In the genomic region with DNA sequence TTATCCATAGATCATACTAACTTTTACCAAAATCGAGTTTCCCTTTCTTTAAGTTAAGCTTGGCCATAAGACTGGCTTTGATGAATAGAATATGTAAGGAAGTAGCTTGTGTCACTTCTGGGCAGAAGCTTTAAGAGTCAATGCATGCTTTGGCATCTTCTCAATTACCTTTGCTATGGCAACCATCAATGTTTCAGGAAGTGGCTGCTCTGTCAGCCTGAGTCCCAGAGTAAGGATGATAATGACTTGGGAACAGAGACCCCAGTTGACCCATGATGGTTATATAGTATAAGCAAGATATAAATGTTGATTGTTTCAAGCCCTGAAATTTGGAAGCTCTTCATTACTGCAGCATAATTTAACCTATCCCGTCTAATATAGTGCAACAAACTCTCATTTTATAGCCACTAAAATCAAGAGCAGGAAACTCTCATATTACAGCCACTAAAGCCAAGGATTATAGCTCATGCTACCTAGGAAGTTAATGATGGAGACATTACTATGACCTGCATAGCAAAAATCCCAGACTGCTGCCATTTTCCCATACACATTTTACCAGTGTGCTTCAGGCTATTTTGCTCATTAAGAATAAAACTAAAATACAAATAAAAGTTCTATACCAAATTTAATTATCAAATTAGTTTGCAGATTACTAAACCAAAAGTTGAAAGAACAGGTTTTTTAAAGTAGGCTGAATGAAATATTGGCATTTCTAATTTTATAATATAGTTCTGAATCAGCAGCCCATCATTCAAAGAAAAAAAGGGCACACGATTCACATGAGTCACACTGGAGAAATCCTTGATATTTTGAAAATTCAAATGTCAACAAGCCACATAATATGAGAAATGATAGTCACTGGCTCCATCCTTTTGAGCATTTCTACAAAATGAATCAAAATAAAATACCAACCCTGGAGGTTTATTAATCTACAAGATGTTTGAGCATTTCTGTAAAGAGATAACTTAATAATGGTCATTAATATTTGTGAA, we compare ENCODE assay signal across 2 cellular contexts.
A peak's percentile ranks its signal among the peaks of the same experiment; 100 is the strongest.
TF ChIP-seq lines count a peak whose summit lies in the region.

No MANE protein-coding gene starts in this region.

TF ChIP-seq in HEK293, 187 proteins besides CTCF, POLR2A, EP300 and RAD21 (continued from another document):
- TF ChIP-seq, protein P1, sequence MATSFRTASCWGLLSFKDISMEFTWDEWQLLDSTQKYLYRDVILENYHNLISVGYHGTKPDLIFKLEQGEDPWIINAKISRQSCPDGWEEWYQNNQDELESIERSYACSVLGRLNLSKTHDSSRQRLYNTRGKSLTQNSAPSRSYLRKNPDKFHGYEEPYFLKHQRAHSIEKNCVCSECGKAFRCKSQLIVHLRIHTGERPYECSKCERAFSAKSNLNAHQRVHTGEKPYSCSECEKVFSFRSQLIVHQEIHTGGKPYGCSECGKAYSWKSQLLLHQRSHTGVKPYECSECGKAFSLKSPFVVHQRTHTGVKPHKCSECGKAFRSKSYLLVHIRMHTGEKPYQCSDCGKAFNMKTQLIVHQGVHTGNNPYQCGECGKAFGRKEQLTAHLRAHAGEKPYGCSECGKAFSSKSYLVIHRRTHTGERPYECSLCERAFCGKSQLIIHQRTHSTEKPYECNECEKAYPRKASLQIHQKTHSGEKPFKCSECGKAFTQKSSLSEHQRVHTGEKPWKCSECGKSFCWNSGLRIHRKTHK (tag by site-specific recombination; IDR thresholded peaks at IDR 0.05), result no peak
- TF ChIP-seq OSR2 (tag by site-specific recombination; IDR thresholded peaks at IDR 0.05), result peak; percentile 79
- TF ChIP-seq ZXDB (tag by site-specific recombination; IDR thresholded peaks at IDR 0.05), result no peak
- TF ChIP-seq, protein P2, sequence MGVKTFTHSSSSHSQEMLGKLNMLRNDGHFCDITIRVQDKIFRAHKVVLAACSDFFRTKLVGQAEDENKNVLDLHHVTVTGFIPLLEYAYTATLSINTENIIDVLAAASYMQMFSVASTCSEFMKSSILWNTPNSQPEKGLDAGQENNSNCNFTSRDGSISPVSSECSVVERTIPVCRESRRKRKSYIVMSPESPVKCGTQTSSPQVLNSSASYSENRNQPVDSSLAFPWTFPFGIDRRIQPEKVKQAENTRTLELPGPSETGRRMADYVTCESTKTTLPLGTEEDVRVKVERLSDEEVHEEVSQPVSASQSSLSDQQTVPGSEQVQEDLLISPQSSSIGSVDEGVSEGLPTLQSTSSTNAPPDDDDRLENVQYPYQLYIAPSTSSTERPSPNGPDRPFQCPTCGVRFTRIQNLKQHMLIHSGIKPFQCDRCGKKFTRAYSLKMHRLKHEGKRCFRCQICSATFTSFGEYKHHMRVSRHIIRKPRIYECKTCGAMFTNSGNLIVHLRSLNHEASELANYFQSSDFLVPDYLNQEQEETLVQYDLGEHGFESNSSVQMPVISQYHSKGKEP (tag by site-specific recombination; IDR thresholded peaks at IDR 0.05), result 0 out of 2 replicates have a peak, but pooled peaks have one; percentile 21
- TF ChIP-seq, protein P3, sequence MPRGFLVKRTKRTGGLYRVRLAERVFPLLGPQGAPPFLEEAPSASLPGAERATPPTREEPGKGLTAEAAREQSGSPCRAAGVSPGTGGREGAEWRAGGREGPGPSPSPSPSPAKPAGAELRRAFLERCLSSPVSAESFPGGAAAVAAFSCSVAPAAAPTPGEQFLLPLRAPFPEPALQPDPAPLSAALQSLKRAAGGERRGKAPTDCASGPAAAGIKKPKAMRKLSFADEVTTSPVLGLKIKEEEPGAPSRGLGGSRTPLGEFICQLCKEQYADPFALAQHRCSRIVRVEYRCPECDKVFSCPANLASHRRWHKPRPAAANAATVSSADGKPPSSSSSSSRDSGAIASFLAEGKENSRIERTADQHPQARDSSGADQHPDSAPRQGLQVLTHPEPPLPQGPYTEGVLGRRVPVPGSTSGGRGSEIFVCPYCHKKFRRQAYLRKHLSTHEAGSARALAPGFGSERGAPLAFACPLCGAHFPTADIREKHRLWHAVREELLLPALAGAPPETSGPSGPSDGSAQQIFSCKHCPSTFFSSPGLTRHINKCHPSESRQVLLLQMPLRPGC (tag by site-specific recombination; IDR thresholded peaks at IDR 0.05), result no peak
- peak; percentile 81 for TF ChIP-seq ZBTB17 (tag by site-specific recombination; IDR thresholded peaks at IDR 0.05)

TF ChIP-seq in SK-N-SH treated with all-trans-retinoic acid at 6 μM for 48 hours, 23 proteins besides CTCF, POLR2A, EP300 and RAD21 (continued from another document):
- TF ChIP-seq, protein P4, sequence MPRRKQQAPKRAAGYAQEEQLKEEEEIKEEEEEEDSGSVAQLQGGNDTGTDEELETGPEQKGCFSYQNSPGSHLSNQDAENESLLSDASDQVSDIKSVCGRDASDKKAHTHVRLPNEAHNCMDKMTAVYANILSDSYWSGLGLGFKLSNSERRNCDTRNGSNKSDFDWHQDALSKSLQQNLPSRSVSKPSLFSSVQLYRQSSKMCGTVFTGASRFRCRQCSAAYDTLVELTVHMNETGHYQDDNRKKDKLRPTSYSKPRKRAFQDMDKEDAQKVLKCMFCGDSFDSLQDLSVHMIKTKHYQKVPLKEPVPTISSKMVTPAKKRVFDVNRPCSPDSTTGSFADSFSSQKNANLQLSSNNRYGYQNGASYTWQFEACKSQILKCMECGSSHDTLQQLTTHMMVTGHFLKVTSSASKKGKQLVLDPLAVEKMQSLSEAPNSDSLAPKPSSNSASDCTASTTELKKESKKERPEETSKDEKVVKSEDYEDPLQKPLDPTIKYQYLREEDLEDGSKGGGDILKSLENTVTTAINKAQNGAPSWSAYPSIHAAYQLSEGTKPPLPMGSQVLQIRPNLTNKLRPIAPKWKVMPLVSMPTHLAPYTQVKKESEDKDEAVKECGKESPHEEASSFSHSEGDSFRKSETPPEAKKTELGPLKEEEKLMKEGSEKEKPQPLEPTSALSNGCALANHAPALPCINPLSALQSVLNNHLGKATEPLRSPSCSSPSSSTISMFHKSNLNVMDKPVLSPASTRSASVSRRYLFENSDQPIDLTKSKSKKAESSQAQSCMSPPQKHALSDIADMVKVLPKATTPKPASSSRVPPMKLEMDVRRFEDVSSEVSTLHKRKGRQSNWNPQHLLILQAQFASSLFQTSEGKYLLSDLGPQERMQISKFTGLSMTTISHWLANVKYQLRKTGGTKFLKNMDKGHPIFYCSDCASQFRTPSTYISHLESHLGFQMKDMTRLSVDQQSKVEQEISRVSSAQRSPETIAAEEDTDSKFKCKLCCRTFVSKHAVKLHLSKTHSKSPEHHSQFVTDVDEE (CRISPR knock-in tag; IDR thresholded peaks at IDR 0.05), result no peak
- no peak for TF ChIP-seq OSR1 (CRISPR knock-in tag; IDR thresholded peaks at IDR 0.05)
- no peak for TF ChIP-seq ZFP30 (CRISPR knock-in tag; IDR thresholded peaks at IDR 0.05)
- TF ChIP-seq RARB (CRISPR knock-in tag; IDR thresholded peaks at IDR 0.05), result no peak
- TF ChIP-seq ESRRG (CRISPR knock-in tag; IDR thresholded peaks at IDR 0.05), result no peak
- no peak for TF ChIP-seq PPARA (CRISPR knock-in tag; IDR thresholded peaks at IDR 0.05; ENCODE audit: borderline replicate concordance)
- no peak for TF ChIP-seq GLIS3 (CRISPR knock-in tag; IDR thresholded peaks at IDR 0.05)
- TF ChIP-seq ARNTL (CRISPR knock-in tag; IDR thresholded peaks at IDR 0.05; ENCODE audit: borderline replicate concordance, low read depth), result no peak
- TF ChIP-seq, protein P5, sequence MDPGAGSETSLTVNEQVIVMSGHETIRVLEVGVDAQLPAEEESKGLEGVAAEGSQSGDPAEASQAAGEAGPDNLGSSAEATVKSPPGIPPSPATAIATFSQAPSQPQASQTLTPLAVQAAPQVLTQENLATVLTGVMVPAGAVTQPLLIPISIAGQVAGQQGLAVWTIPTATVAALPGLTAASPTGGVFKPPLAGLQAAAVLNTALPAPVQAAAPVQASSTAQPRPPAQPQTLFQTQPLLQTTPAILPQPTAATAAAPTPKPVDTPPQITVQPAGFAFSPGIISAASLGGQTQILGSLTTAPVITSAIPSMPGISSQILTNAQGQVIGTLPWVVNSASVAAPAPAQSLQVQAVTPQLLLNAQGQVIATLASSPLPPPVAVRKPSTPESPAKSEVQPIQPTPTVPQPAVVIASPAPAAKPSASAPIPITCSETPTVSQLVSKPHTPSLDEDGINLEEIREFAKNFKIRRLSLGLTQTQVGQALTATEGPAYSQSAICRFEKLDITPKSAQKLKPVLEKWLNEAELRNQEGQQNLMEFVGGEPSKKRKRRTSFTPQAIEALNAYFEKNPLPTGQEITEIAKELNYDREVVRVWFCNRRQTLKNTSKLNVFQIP (CRISPR knock-in tag; IDR thresholded peaks at IDR 0.05; ENCODE audit: borderline replicate concordance, low read depth), result no peak
- TF ChIP-seq ZNF8 (CRISPR knock-in tag; IDR thresholded peaks at IDR 0.05), result no peak
TF ChIP-seq in SK-N-SH treated with all-trans-retinoic acid at 6 μM for 48 hours: peak in this region for 0.
